22 cellular contexts compared by ENCODE assay signal in the genomic region with DNA sequence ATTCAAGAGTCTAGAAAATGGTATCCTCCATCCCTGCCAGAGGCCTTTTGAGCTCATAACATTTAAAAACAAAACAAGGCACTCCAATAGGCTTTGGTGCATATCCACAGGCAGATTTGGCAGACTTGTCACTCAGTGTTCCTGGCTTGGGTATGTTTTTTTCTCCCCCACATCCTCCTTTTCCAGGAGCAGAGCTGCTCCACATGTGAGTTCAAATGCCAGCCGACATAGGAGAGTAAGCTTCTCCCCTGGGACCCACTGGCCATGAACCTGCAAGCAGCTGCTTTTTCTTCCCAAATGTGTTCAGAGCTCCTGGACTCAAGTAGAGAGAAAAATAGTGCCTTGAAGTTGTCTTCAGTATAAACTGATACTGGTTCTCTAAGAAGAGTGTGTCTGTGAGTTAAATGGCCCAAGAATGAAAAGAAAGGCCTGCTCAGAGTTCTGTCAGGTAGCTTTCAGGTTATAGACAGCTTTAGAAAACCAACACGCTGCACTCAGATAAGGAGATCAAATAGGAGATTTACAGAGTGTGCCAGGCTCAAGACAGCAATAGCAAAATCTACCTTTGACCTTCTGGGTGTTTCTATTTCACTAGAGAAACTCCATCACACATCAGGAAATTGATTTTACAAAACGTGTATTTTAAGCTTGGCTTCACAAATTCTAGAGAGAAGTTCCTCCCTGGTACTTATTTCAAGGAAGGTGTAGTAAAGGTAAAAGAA.
DNase-seq lines count a peak whose midpoint lies in the region; ATAC-seq and TF ChIP-seq lines count a peak whose summit lies in the region.
"Had no signal": no experiment of that assay in that cellular context is flagged by ENCODE, and none has a peak within 500 bp of the region (broad histone marks: within the 10 kb centered on the region; RNA-seq: fewer than 3 reads in every experiment).

No MANE protein-coding gene starts in this region.

- TF ChIP-seq CTCF in osteocyte (IDR thresholded peaks at IDR 0.05) (no peak), coronary artery (IDR thresholded peaks at IDR 0.05) (no peak), HFFc6 (IDR thresholded peaks at IDR 0.05) (no peak)

- H3K27me3 Mint-ChIP-seq in osteocyte (ENCODE audit: unreplicated experiment) (no peaks in the 10 kb centered on the region), HFFc6 (ENCODE audit: insufficient read depth) (peaks cover 19% of the 10 kb centered on the region)
- H3K27me3 Mint-ChIP-seq: CD4-positive, alpha-beta T cell; naive B cell had no signal

- peak overlapping the region; percentile 31 for H3K27ac Mint-ChIP-seq in osteocyte (ENCODE audit: unreplicated experiment)
- H3K27ac Mint-ChIP-seq in HFFc6: no peak overlapping the region
- H3K27ac Mint-ChIP-seq: CD4-positive, alpha-beta T cell; naive B cell; stimulated activated effector memory CD8-positive, alpha-beta T cell treated with anti-CD3 and anti-CD28 coated beads, Interleukin-12 subunit alpha, Interleukin-12 subunit beta, amount 100 ng/mL, for 72 hours had no signal

- H3K36me3 Mint-ChIP-seq in osteocyte (ENCODE audit: unreplicated experiment) (no peaks in the 10 kb centered on the region), HFFc6 (ENCODE audit: low read depth) (no peaks in the 10 kb centered on the region)
- H3K36me3 Mint-ChIP-seq: naive B cell; stimulated activated effector memory CD8-positive, alpha-beta T cell treated with anti-CD3 and anti-CD28 coated beads, Interleukin-12 subunit alpha, Interleukin-12 subunit beta, amount 100 ng/mL, for 72 hours had no signal

- H3K36me3 ChIP-seq in SJCRH30: no peaks in the 10 kb centered on the region
- H3K36me3 ChIP-seq: sigmoid colon had no signal

- peak; percentile 13 for DNase-seq in Ammon's horn (ENCODE audit: low spot score)
- peak; percentile 29 for DNase-seq in NCI-H1105 treated with DMSO at 0.1 percent for 48 hours (lab: John Stamatoyannopoulos, UW)
- DNase-seq in SJCRH30: peak; percentile 38 to 65
- DNase-seq in osteocyte (ENCODE audit: extremely low spot score, unreplicated experiment): no peak
- DNase-seq in substantia nigra (lab: John Stamatoyannopoulos, UW): no peak
- no peak for DNase-seq in coronary artery (ENCODE audit: low spot score)
- no peak for DNase-seq in HFFc6
- DNase-seq: activated naive CD4-positive, alpha-beta T cell treated with Interleukin-2 at 50 U/mL for 16 hours; activated T-cell treated with anti-CD3 and anti-CD28 coated beads, Interleukin-2, amount 50 U/mL, for 4 hours; amygdala; CD4-positive, alpha-beta T cell; central memory CD4-positive, alpha-beta T cell; hippocampal formation; Karpas-422; naive B cell; NCI-H1436; NCI-H510A; sigmoid colon had no signal

- H3K27ac ChIP-seq in SJCRH30: no peak overlapping the region
- H3K27ac ChIP-seq in substantia nigra (ENCODE audit: low read depth, low read length, poor library complexity, severe bottlenecking): no peak overlapping the region
- H3K27ac ChIP-seq in coronary artery: peak overlapping the region in 1 of 2 donors; percentile 38
- H3K27ac ChIP-seq: sigmoid colon had no signal

- peaks cover 14% of the 10 kb centered on the region for H3K4me1 Mint-ChIP-seq in osteocyte (ENCODE audit: unreplicated experiment)
- no peaks in the 10 kb centered on the region for H3K4me1 Mint-ChIP-seq in HFFc6 (ENCODE audit: low read depth)
- H3K4me1 Mint-ChIP-seq: naive B cell; stimulated activated effector memory CD8-positive, alpha-beta T cell treated with anti-CD3 and anti-CD28 coated beads, Interleukin-12 subunit alpha, Interleukin-12 subunit beta, amount 100 ng/mL, for 72 hours had no signal

- H3K4me3 ChIP-seq in SJCRH30: no peak overlapping the region
- no peak overlapping the region for H3K4me3 ChIP-seq in coronary artery
- H3K4me3 ChIP-seq: lung, sigmoid colon had no signal

- H3K9me3 Mint-ChIP-seq in osteocyte (ENCODE audit: unreplicated experiment): no peaks in the 10 kb centered on the region
- no peaks in the 10 kb centered on the region for H3K9me3 Mint-ChIP-seq in HFFc6
- H3K9me3 Mint-ChIP-seq: activated T-cell treated with anti-CD3 and anti-CD28 coated beads, Interleukin-2, amount 50 U/mL, for 4 hours; CD4-positive, alpha-beta T cell; naive B cell; stimulated activated effector memory CD8-positive, alpha-beta T cell treated with anti-CD3 and anti-CD28 coated beads, Interleukin-12 subunit alpha, Interleukin-12 subunit beta, amount 100 ng/mL, for 72 hours had no signal

- H3K4me3 Mint-ChIP-seq in osteocyte (ENCODE audit: unreplicated experiment): no peak overlapping the region
- no peak overlapping the region for H3K4me3 Mint-ChIP-seq in HFFc6
- H3K4me3 Mint-ChIP-seq: activated T-cell treated with anti-CD3 and anti-CD28 coated beads, Interleukin-2, amount 50 U/mL, for 4 hours; CD4-positive, alpha-beta T cell; naive B cell; stimulated activated effector memory CD8-positive, alpha-beta T cell treated with anti-CD3 and anti-CD28 coated beads, Interleukin-12 subunit alpha, Interleukin-12 subunit beta, amount 100 ng/mL, for 72 hours had no signal

- H3K27me3 ChIP-seq in SJCRH30: no peaks in the 10 kb centered on the region
- H3K27me3 ChIP-seq: sigmoid colon had no signal

- ATAC-seq in HG03196 (IDR thresholded peaks at IDR 0.05; ENCODE audit: unreplicated experiment): no peak
- ATAC-seq: activated CD4-positive, CD25-positive, alpha-beta regulatory T cell treated with anti-CD3 and anti-CD28 coated beads, Interleukin-2, amount 50 U/mL, for 24 hours; activated T-cell treated with anti-CD3 and anti-CD28 coated beads, Interleukin-2, amount 50 U/mL, for 4 hours; stimulated activated effector memory CD8-positive, alpha-beta T cell treated with anti-CD3 and anti-CD28 coated beads, Interleukin-12 subunit alpha, Interleukin-12 subunit beta, amount 100 ng/mL, for 72 hours had no signal

- H3K9me3 ChIP-seq in SJCRH30 (replicated peaks): no peaks in the 10 kb centered on the region
- H3K9me3 ChIP-seq: sigmoid colon had no signal

- peaks cover 20% of the 10 kb centered on the region for H3K4me1 ChIP-seq in SJCRH30
- H3K4me1 ChIP-seq: sigmoid colon had no signal

Comparison
In these comparisons a context has a peak if more than half of its experiments do, and no peak if none do; other contexts are left out.
1. DNase-seq: peak in Ammon's horn (single experiment), NCI-H1105 treated with DMSO at 0.1 percent for 48 hours (single experiment) and SJCRH30 (2 of 2); none in osteocyte (single experiment), substantia nigra (0 of 49), coronary artery (single experiment) and HFFc6 (single experiment).